In the genomic region with DNA sequence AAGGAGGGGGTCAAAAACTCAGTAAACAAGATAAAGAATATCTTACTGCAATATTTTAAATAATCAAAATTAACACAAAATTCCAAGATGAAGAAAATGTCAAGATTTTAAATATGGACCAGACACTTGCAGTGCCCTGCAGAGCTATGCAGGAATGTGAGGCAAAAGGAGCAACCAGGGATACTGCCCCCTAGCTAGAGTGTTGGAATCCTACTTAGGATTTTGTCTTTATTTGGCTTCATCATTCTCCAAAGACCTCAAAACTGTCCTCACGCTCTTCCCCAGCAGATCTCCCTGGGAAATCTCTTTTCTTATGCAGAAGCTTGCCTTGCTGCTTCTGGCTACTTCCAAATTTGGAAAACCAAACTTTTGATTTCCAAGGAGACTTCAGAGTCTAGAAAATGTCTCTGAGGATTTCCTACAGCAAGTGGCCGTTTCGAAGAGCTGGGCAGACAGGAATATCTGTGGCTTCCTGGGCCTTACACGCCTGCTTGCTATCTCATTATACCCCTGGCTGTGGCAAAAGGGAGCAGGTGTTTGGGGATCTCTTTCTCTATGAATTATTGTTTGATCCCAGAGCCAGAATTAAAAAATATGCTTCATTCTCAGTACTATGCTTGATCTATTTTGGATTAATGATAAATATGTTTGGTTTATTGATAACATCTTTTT, we compare ENCODE assay signal across 21 cellular contexts.
DNase-seq lines count a peak whose midpoint lies in the region; ATAC-seq, FAIRE-seq and TF ChIP-seq lines count a peak whose summit lies in the region.
"Had no signal": no experiment of that assay in that cellular context is flagged by ENCODE, and none has a peak within 500 bp of the region (broad histone marks: within the 10 kb centered on the region; RNA-seq: fewer than 3 reads in every experiment).

No MANE protein-coding gene starts in this region.

- H3K9me3 ChIP-seq in keratinocyte (ENCODE audit: control insufficient read depth, low read depth, low read length), result no peaks in the 10 kb centered on the region

- H4K20me1 ChIP-seq in keratinocyte (ENCODE audit: control insufficient read depth, extremely low read depth, insufficient read depth, low read length), result no peaks in the 10 kb centered on the region

- H3K27ac ChIP-seq in keratinocyte (ENCODE audit: control insufficient read depth, insufficient read depth, low read length) (no peak overlapping the region), dorsolateral prefrontal cortex (no peak overlapping the region)
- H3K27ac ChIP-seq: hepatocyte had no signal

- H2AFZ ChIP-seq in keratinocyte (ENCODE audit: control insufficient read depth, low read length), result no peak overlapping the region
- H2AFZ ChIP-seq: hepatocyte had no signal

- intact Hi-C loops in dorsolateral prefrontal cortex (cut with DNase I), result no loop called here

- in situ Hi-C loops in ACHN (cut with HindIII; ENCODE audit: low pct_ligation_motif_present, low pct_unique_long_range_greater_than_20kb, low sequenced_read_pairs), result no loop called here

- ATAC-seq in HG03457 (IDR thresholded peaks at IDR 0.05; ENCODE audit: unreplicated experiment) (no peak), GM21717 (IDR thresholded peaks at IDR 0.05; ENCODE audit: unreplicated experiment) (no peak)
- ATAC-seq: activated CD8-positive, alpha-beta memory T cell treated with anti-CD3 and anti-CD28 coated beads, Interleukin-2, amount 10 ng/mL, durations not matched to agents 7 days and 5 days; right cardiac atrium had no signal

- no peaks in the 10 kb centered on the region for H3K4me1 ChIP-seq in keratinocyte (ENCODE audit: control insufficient read depth, extremely low read depth, insufficient read depth, low read length)

- peak; percentile 22 for TF ChIP-seq CTCF in HFF-Myc (IDR thresholded peaks at IDR 0.05; ENCODE audit: low read depth, low read length, missing control alignments)
- peak; percentile 8 for TF ChIP-seq CTCF in bronchial epithelial cell (IDR thresholded peaks at IDR 0.05; ENCODE audit: insufficient read depth, low read length, severe bottlenecking)
- TF ChIP-seq CTCF in keratinocyte (optimal IDR thresholded peaks at IDR 0.05 in 1 of 3, IDR thresholded peaks at IDR 0.05 in 1 of 3, conservative IDR thresholded peaks at IDR 0.05 in 1 of 3; ENCODE audit: extremely low read depth in 1 of 3, insufficient read depth in 2 of 3, low read length in 3 of 3), result peak in 2 of 3 experiments; percentile 29 to 32
- TF ChIP-seq CTCF in dorsolateral prefrontal cortex (IDR thresholded peaks at IDR 0.05 in 54 of 56, conservative IDR thresholded peaks at IDR 0.05 in 2 of 56; ENCODE audit: low read depth in 1 of 56, partially characterized antibody in 56 of 56), result peak in 8 of 56 donors; percentile 10 to 29 (median 14)

- no peak overlapping the region for H3K9ac ChIP-seq in keratinocyte (ENCODE audit: control insufficient read depth, extremely low read depth, insufficient read depth, low read length)

- H3K9me1 ChIP-seq in keratinocyte (ENCODE audit: control insufficient read depth, extremely low read depth, insufficient read depth, low read length), result no peaks in the 10 kb centered on the region

- dilution Hi-C loops in keratinocyte (cut with MboI; ENCODE audit: extremely low pct_ligation_motif_present, low sequenced_read_pairs), result no loop called here

- H3K36me3 ChIP-seq in bronchial epithelial cell (ENCODE audit: control insufficient read depth, insufficient read depth, low read length) (no peaks in the 10 kb centered on the region), keratinocyte (ENCODE audit: control insufficient read depth in 2 of 2, extremely low read depth in 1 of 2, insufficient read depth in 2 of 2, low read length in 2 of 2) (no peaks in the 10 kb centered on the region)

- FAIRE-seq in bronchial epithelial cell (lab: Jason Lieb, UNC) (no peak), keratinocyte (lab: Jason Lieb, UNC) (no peak)
- FAIRE-seq: kidney had no signal

- no peak overlapping the region for H3K4me2 ChIP-seq in keratinocyte (ENCODE audit: control insufficient read depth, extremely low read depth, insufficient read depth, low read depth, low read length)
- H3K4me2 ChIP-seq: hepatocyte had no signal

- H3K4me3 ChIP-seq in HFF-Myc (replicated peaks; ENCODE audit: low read depth, low read length), result no peak overlapping the region
- no peak overlapping the region for H3K4me3 ChIP-seq in bronchial epithelial cell (ENCODE audit: low read depth, low read length)
- no peak overlapping the region for H3K4me3 ChIP-seq in keratinocyte (ENCODE audit: control insufficient read depth in 2 of 3, extremely low read depth in 1 of 3, insufficient read depth in 2 of 3, low read depth in 1 of 3, low read length in 3 of 3)
- no peak overlapping the region for H3K4me3 ChIP-seq in dorsolateral prefrontal cortex
- H3K4me3 ChIP-seq: hepatocyte, lung had no signal

- H3K27me3 ChIP-seq in bronchial epithelial cell (ENCODE audit: control insufficient read depth, insufficient read depth, low read length) (no peaks in the 10 kb centered on the region), keratinocyte (ENCODE audit: control insufficient read depth, extremely low read depth, insufficient read depth, low read length) (no peaks in the 10 kb centered on the region), dorsolateral prefrontal cortex (no peaks in the 10 kb centered on the region)
- H3K27me3 ChIP-seq: hepatocyte had no signal

- no peaks in the 10 kb centered on the region for H3K79me2 ChIP-seq in keratinocyte (ENCODE audit: control insufficient read depth, insufficient read depth, low read length)
- H3K79me2 ChIP-seq: hepatocyte had no signal

- DNase-seq in ACHN, result peak; percentile 10
- DNase-seq in HFF-Myc (ENCODE audit: extremely low read depth, low read depth), result no peak
- DNase-seq in bronchial epithelial cell (ENCODE audit: low read depth), result no peak
- no peak for DNase-seq in keratinocyte (ENCODE audit: low read depth, low spot score)
- DNase-seq in DMS53 treated with DMSO at 0.1 percent for 48 hours (lab: John Stamatoyannopoulos, UW; ENCODE audit: unreplicated experiment), result no peak
- no peak for DNase-seq in dorsolateral prefrontal cortex
- DNase-seq: activated CD4-positive, alpha-beta T cell treated with anti-CD3 and anti-CD28 coated beads, Interleukin-2, amount 10 ng/mL, durations not matched to agents 24 days and 14 days; activated CD8-positive, alpha-beta memory T cell treated with anti-CD3 and anti-CD28 coated beads, Interleukin-2, amount 10 ng/mL, durations not matched to agents 7 days and 5 days; CD4-positive, alpha-beta T cell; DND-41; kidney; NCI-H1436 treated with DMSO at 0.1 percent for 48 hours; NCI-H524 treated with DMSO at 0.1 percent for 48 hours; nucleus accumbens; right cardiac atrium; stimulated activated CD4-positive, alpha-beta T cell treated with anti-CD3 and anti-CD28 coated beads, Interleukin-15, amount 100 ng/mL, for 24 hours; T-helper 1 cell had no signal
